ENCODE assay signal across 8 cellular contexts in the genomic region with DNA sequence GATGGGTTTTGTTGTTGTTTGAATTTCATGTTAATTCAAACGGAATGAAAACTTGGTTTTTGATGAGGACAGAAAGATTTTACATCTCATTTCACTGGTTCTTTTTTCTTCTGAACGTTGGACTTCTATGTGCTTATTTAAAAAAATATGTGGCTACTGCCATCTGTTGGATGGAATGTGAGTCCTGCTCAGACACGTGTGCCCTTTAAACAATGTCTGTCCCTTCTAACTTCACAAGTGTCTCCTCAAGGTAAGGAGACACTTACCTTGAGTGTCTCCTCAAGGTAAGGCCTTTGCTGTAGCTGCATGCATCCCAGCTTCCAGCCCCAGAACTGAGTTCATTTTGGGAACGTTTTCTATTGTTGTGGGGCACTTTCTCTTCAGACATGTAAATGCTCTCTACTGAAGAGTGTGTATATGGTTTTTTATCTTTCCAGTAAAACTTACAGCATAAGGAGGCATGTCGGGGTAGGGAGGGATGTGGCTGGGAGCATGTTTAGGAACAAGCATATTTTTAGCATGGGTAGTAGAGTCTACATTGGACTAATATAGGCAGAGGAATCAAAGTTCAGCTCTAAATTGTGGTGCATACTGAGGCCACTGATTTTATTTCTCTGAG.
DNase-seq lines count a peak whose midpoint lies in the region; ATAC-seq, FAIRE-seq and TF ChIP-seq lines count a peak whose summit lies in the region.

No MANE protein-coding gene starts in this region.

- no peak overlapping the region for H3K27ac ChIP-seq in A549

- TF ChIP-seq CTCF in A549 (IDR thresholded peaks at IDR 0.05): 0 out of 3 replicates have a peak, but pooled peaks have one; percentile 22
- peak; percentile 24 for TF ChIP-seq CTCF in fibroblast of villous mesenchyme (IDR thresholded peaks at IDR 0.05; ENCODE audit: insufficient read depth, low read depth, low read length)

- no peak for ATAC-seq in A549
- no peak for ATAC-seq in GM18861 (IDR thresholded peaks at IDR 0.05; ENCODE audit: unreplicated experiment)
- ATAC-seq in GM19351 (IDR thresholded peaks at IDR 0.05; ENCODE audit: unreplicated experiment): no peak

- FAIRE-seq in A549 (lab: Jason Lieb, UNC) (no peak), RCC 7860 (lab: Jason Lieb, UNC) (no peak)

- TF ChIP-seq POLR2A in A549 (IDR thresholded peaks at IDR 0.05; ENCODE audit: low read length): no peak

- CTCF ChIA-PET in A549 (lab: Yijun Ruan, JAX): interaction anchor here (0.7 kb wide), 1 partner anchor 134 kb away, joined by 3 read pairs; no protein-coding TSS in a partner anchor

- H3K4me3 ChIP-seq in A549 (no peak overlapping the region), fibroblast of villous mesenchyme (ENCODE audit: low read depth, low read length) (no peak overlapping the region)

- no peak for TF ChIP-seq EP300 in A549 (IDR thresholded peaks at IDR 0.05)

- DNase-seq in A549 (ENCODE audit: low read depth in 1 of 2, low spot score in 1 of 2): peak in 1 of 2 experiments; percentile 19
- DNase-seq in GDM1 (lab: John Stamatoyannopoulos, UW): peak; percentile 8
- peak; percentile 18 for DNase-seq in RCC 7860 (ENCODE audit: low spot score)
- DNase-seq in fibroblast of villous mesenchyme (ENCODE audit: low read depth): peak; percentile 16
- DNase-seq in retina: peak; percentile 15
- no peak for DNase-seq in NCI-H226

- WGBS in A549 (ENCODE audit: missing lambda C conversion rate): 13% methylated on average over 5 of the region's 5 CpGs

- no peak overlapping the region for H3K4me2 ChIP-seq in A549

- no peaks in the 10 kb centered on the region for H3K4me1 ChIP-seq in A549

- TF ChIP-seq RAD21 in A549 (conservative IDR thresholded peaks at IDR 0.05 in 1 of 2, IDR thresholded peaks at IDR 0.05 in 1 of 2): peak in 1 of 2 experiments; percentile 37; a peak in 1 of 5 replicates

- POLR2A ChIA-PET in A549 (lab: Yijun Ruan, JAX): no interaction called here

- H3K9me3 ChIP-seq in A549: no peaks in the 10 kb centered on the region; the same call in 2 of the 3 replicates

TF ChIP-seq in A549, 52 proteins besides CTCF, POLR2A, EP300 and RAD21:
- no peak for TF ChIP-seq MAFK (IDR thresholded peaks at IDR 0.05; ENCODE audit: partially characterized antibody)
- no peak for TF ChIP-seq SMC3 (IDR thresholded peaks at IDR 0.05)
- TF ChIP-seq ZC3H11A (IDR thresholded peaks at IDR 0.05): no peak
- no peak for TF ChIP-seq FOSB (CRISPR knock-in tag; IDR thresholded peaks at IDR 0.05)
- no peak for TF ChIP-seq NR3C1 (IDR thresholded peaks at IDR 0.05)
- no peak for TF ChIP-seq MYC (IDR thresholded peaks at IDR 0.05; ENCODE audit: borderline replicate concordance, low read length)
- no peak for TF ChIP-seq TP53 (CRISPR knock-in tag; IDR thresholded peaks at IDR 0.05)
- TF ChIP-seq CHD4 (IDR thresholded peaks at IDR 0.05; ENCODE audit: borderline replicate concordance): no peak
- TF ChIP-seq RFX5 (IDR thresholded peaks at IDR 0.05): no peak
- no peak for TF ChIP-seq ZNF302 (CRISPR knock-in tag; IDR thresholded peaks at IDR 0.05)
- TF ChIP-seq FOXS1 (CRISPR knock-in tag; IDR thresholded peaks at IDR 0.05): no peak
- no peak for TF ChIP-seq RCOR1 (IDR thresholded peaks at IDR 0.05; ENCODE audit: low read depth, low read length)
